In genomic region chr12:105330283-105330937, GRCh38 we compare ENCODE assay signal across 8 cellular contexts. TPM values are rescaled to one million over a fixed set of nuclear protein-coding genes. Genes with fewer than 3 reads are reported as not detected.
DNase-seq lines count a peak whose midpoint lies in the region; ATAC-seq and TF ChIP-seq lines count a peak whose summit lies in the region.

C12orf75 (plus strand) TSS chr12:105330691; CDS start chr12:105330892, 201 bp downstream.

- no peaks in the 10 kb centered on the region for H3K27me3 ChIP-seq in CD4-positive, alpha-beta T cell (ENCODE audit: control insufficient read depth, insufficient read depth, low read length)
- H3K27me3 ChIP-seq in ectodermal cell (ENCODE audit: control insufficient read depth, insufficient read depth, low read length, poor library complexity, severe bottlenecking), result peaks cover 30% of the 10 kb centered on the region
- no peaks in the 10 kb centered on the region for H3K27me3 ChIP-seq in lung (ENCODE audit: control insufficient read depth, insufficient read depth)

- peak within 1 kb of the TSS; percentile 87 for H3K4me3 Mint-ChIP-seq in CD4-positive, alpha-beta T cell
- H3K4me3 Mint-ChIP-seq in activated CD4-positive, alpha-beta memory T cell treated with anti-CD3 and anti-CD28 coated beads, Interleukin-2, amount 10 ng/mL, durations not matched to agents 7 days and 5 days, result peak within 1 kb of the TSS; percentile 90

- ATAC-seq in CD4-positive, alpha-beta T cell (ENCODE audit: poor library complexity), result peak; percentile 82
- ATAC-seq in GM19438 (IDR thresholded peaks at IDR 0.05; ENCODE audit: low read depth, unreplicated experiment) (peak; percentile 72), HG03558 (IDR thresholded peaks at IDR 0.05; ENCODE audit: extremely low read depth, unreplicated experiment) (peak; percentile 80), lung (ENCODE audit: insufficient read depth, low FRiP score) (peak; percentile 85)

- peaks cover 55% of the 10 kb centered on the region for H3K4me1 Mint-ChIP-seq in CD4-positive, alpha-beta T cell (ENCODE audit: low read depth)
- H3K4me1 Mint-ChIP-seq in activated CD4-positive, alpha-beta memory T cell treated with anti-CD3 and anti-CD28 coated beads, Interleukin-2, amount 10 ng/mL, durations not matched to agents 7 days and 5 days, result peaks cover 81% of the 10 kb centered on the region

- WGBS in ectodermal cell, 2 experiments, result 1% methylated on average over 66 of the region's 66 CpGs
- 0 to 1% methylated on average over 34 to 66 of the region's 66 CpGs for WGBS in lung, 2 donors

- no peaks in the 10 kb centered on the region for H3K9me3 ChIP-seq in CD4-positive, alpha-beta T cell (ENCODE audit: control insufficient read depth, low read length)
- H3K9me3 ChIP-seq in ectodermal cell (ENCODE audit: control insufficient read depth, low read length) (no peaks in the 10 kb centered on the region), lung (ENCODE audit: control insufficient read depth in 2 of 2, insufficient read depth in 1 of 2, low read length in 1 of 2) (no peaks in the 10 kb centered on the region)

- peak within 1 kb of the TSS; percentile 63 for H3K27ac ChIP-seq in CD4-positive, alpha-beta T cell (ENCODE audit: low read depth, low read length)
- H3K27ac ChIP-seq in ectodermal cell (ENCODE audit: insufficient read depth, low read depth, low read length, poor library complexity, severe bottlenecking), result no peak within 1 kb of the TSS
- H3K27ac ChIP-seq in lung (ENCODE audit: low read depth in 1 of 2, low read length in 1 of 2), result no peak within 1 kb of the TSS

- H3K36me3 ChIP-seq in ectodermal cell (ENCODE audit: control insufficient read depth, insufficient read depth, low read length), result no peaks in the 10 kb centered on the region
- H3K36me3 ChIP-seq in lung (ENCODE audit: control insufficient read depth in 2 of 2, insufficient read depth in 2 of 2, low read length in 2 of 2), result no peaks in the 10 kb centered on the region

- TF ChIP-seq CTCF in CD4-positive, alpha-beta T cell (IDR thresholded peaks at IDR 0.05), result no peak
- TF ChIP-seq CTCF in lung (IDR thresholded peaks at IDR 0.05; ENCODE audit: control extremely low read depth, extremely low read depth), result no peak

- H3K9me3 Mint-ChIP-seq in CD4-positive, alpha-beta T cell, result no peaks in the 10 kb centered on the region
- no peaks in the 10 kb centered on the region for H3K9me3 Mint-ChIP-seq in activated CD4-positive, alpha-beta memory T cell treated with anti-CD3 and anti-CD28 coated beads, Interleukin-2, amount 10 ng/mL, durations not matched to agents 7 days and 5 days

- H3K4me1 ChIP-seq in ectodermal cell (ENCODE audit: control insufficient read depth, insufficient read depth, low read length) (peaks cover 12% of the 10 kb centered on the region), lung (ENCODE audit: control insufficient read depth in 2 of 2, insufficient read depth in 2 of 2, low read length in 2 of 2) (peaks cover 2 to 3% of the 10 kb centered on the region in 2 donors)

- intact Hi-C loops in CD4-positive, alpha-beta T cell (cut with DNase I, micrococcal nuclease), result loop anchor here in 1 of 2 experiments (5.0 kb wide), 1 partner anchor 223 kb away; the partner anchor contains the start of gene WASHC4

- H3K4me3 ChIP-seq in ectodermal cell (ENCODE audit: insufficient read depth, low read depth, low read length) (peak within 1 kb of the TSS; percentile 71), lung (peak within 1 kb of the TSS; percentile 53)

- CTCF ChIA-PET in CD4-positive, alpha-beta T cell (lab: Charles Lee), result interaction anchor here (0.9 kb wide), 1 partner anchor 96 kb away, joined by 4 read pairs; no protein-coding TSS in a partner anchor
- CTCF ChIA-PET in activated CD4-positive, alpha-beta memory T cell treated with anti-CD3 and anti-CD28 coated beads, Interleukin-2, amount 10 ng/mL, durations not matched to agents 7 days and 5 days (lab: Charles Lee), result interaction anchor here (1.1 to 2.0 kb wide), 3 partner anchors 27 to 95 kb away, joined by 3 to 5 read pairs (median 4); partner anchors contain the start of gene APPL2

- peak; percentile 60 to 82 (median 74) for DNase-seq in CD4-positive, alpha-beta T cell
- peak; percentile 61 for DNase-seq in NCI-H748 treated with DMSO at 0.1 percent for 48 hours (lab: John Stamatoyannopoulos, UW)
- peak; percentile 95 for DNase-seq in activated CD4-positive, alpha-beta memory T cell treated with anti-CD3 and anti-CD28 coated beads, Interleukin-2, amount 10 ng/mL, durations not matched to agents 7 days and 5 days
- DNase-seq in lung (ENCODE audit: low spot score), result peak; percentile 55
- peak; percentile 66 to 69 (median 69) for DNase-seq in stimulated activated CD4-positive, alpha-beta T cell treated with anti-CD3 and anti-CD28 coated beads, TNF-alpha, amount 100 ng/mL, for 4 hours (ENCODE audit: low read depth in 3 of 3)

- peak within 1 kb of the TSS; percentile 87 for H3K27ac Mint-ChIP-seq in CD4-positive, alpha-beta T cell
- H3K27ac Mint-ChIP-seq in activated CD4-positive, alpha-beta memory T cell treated with anti-CD3 and anti-CD28 coated beads, Interleukin-2, amount 10 ng/mL, durations not matched to agents 7 days and 5 days, result peak within 1 kb of the TSS; percentile 88

- POLR2A ChIA-PET in CD4-positive, alpha-beta T cell (lab: Charles Lee), result interaction anchor here (0.7 to 4.5 kb wide), 6 partner anchors 14 to 1402 kb away, joined by 3 to 25 read pairs (median 4); partner anchors contain the start of genes APPL2 and WASHC4
- POLR2A ChIA-PET in activated CD4-positive, alpha-beta memory T cell treated with anti-CD3 and anti-CD28 coated beads, Interleukin-2, amount 10 ng/mL, durations not matched to agents 7 days and 5 days (lab: Charles Lee), result interaction anchor here (0.7 to 5.2 kb wide), 14 partner anchors 12 to 1401 kb away, joined by 3 to 41 read pairs (median 4); partner anchors contain the start of genes APPL2, HSP90B1 and WASHC4

- no peaks in the 10 kb centered on the region for H3K27me3 Mint-ChIP-seq in CD4-positive, alpha-beta T cell
- no peaks in the 10 kb centered on the region for H3K27me3 Mint-ChIP-seq in activated CD4-positive, alpha-beta memory T cell treated with anti-CD3 and anti-CD28 coated beads, Interleukin-2, amount 10 ng/mL, durations not matched to agents 7 days and 5 days

- H3K36me3 Mint-ChIP-seq in CD4-positive, alpha-beta T cell (ENCODE audit: low read depth), result peaks cover 5% of the 10 kb centered on the region
- peaks cover 39% of the 10 kb centered on the region for H3K36me3 Mint-ChIP-seq in activated CD4-positive, alpha-beta memory T cell treated with anti-CD3 and anti-CD28 coated beads, Interleukin-2, amount 10 ng/mL, durations not matched to agents 7 days and 5 days (ENCODE audit: low read depth)

RNA-seq across cellular contexts. Expression of gene C12orf75, which starts in this region (rescaled TPM):
- 10 to 100 TPM; 16.7 to 17.0 TPM for total RNA-seq in CD4-positive, alpha-beta T cell
- 100 to 1,000 TPM; 288 to 312 TPM for total RNA-seq in activated CD4-positive, alpha-beta memory T cell treated with anti-CD3 and anti-CD28 coated beads, Interleukin-2, amount 10 ng/mL, durations not matched to agents 7 days and 5 days
- polyA plus RNA-seq in ectodermal cell (2013, experiment 1 of 4), result 30.9 TPM
- 29.7 TPM for polyA plus RNA-seq in ectodermal cell (2013, experiment 2 of 4)
- polyA plus RNA-seq in ectodermal cell (2013, experiment 3 of 4), result 25.7 TPM
- 29.2 TPM for polyA plus RNA-seq in ectodermal cell (2013, experiment 4 of 4)
- total RNA-seq in lung, result 10 to 100 TPM; 18.2 to 26.7 TPM
- polyA plus RNA-seq in lung, result 10 to 100 TPM in 1 of 2 donors, 1 to 10 TPM in 1; 7.0 to 16.2 TPM

Comparison
In these comparisons a context has a peak if more than half of its experiments do, and no peak if none do; other contexts are left out.
1. RNA of gene C12orf75 (total RNA-seq): 288 to 312 TPM in activated CD4-positive, alpha-beta memory T cell treated with anti-CD3 and anti-CD28 coated beads, Interleukin-2, amount 10 ng/mL, durations not matched to agents 7 days and 5 days; 18.2 to 26.7 TPM in lung and 16.7 to 17.0 TPM in CD4-positive, alpha-beta T cell; every median in the first group is over 10 times any median in the second.
2. Peak in every context shown above with its lines, with median percentiles within 50 percentile points of each other: ATAC-seq and DNase-seq.